Comparison of ENCODE assay signal across 9 cellular contexts in genomic region chr4:87848622-87849351, GRCh38. TPM values are rescaled to one million over a fixed set of nuclear protein-coding genes. Genes with fewer than 3 reads are reported as not detected.
DNase-seq lines count a peak whose midpoint lies in the region; ATAC-seq, FAIRE-seq and TF ChIP-seq lines count a peak whose summit lies in the region.
"Had no signal": no experiment of that assay in that cellular context is flagged by ENCODE, and none has a peak within 500 bp of the region (broad histone marks: within the 10 kb centered on the region; RNA-seq: fewer than 3 reads in every experiment).

No MANE protein-coding gene starts in this region.

- H3K27ac ChIP-seq in DND-41 (ENCODE audit: low read length): no peak overlapping the region
- no peak overlapping the region for H3K27ac ChIP-seq in HUES48 (ENCODE audit: low read depth, low read length)
- H3K27ac ChIP-seq in Panc1 (ENCODE audit: low read length): no peak overlapping the region
- H3K27ac ChIP-seq in astrocyte (ENCODE audit: low read depth, low read length): no peak overlapping the region

- H3K4me3 Mint-ChIP-seq in astrocyte (ENCODE audit: unreplicated experiment): no peak overlapping the region

- BruUV-seq in Panc1 (replicated peaks; lab: Mats Ljungman, UMichigan): no TSS peak

- H3K4me1 Mint-ChIP-seq in astrocyte (ENCODE audit: low read depth, unreplicated experiment): peaks cover 8% of the 10 kb centered on the region

- TF ChIP-seq CTCF in DND-41 (IDR thresholded peaks at IDR 0.05; ENCODE audit: borderline replicate concordance, extremely low read depth, low read length, poor library complexity, severe bottlenecking) (peak; percentile 63), GM20000 (IDR thresholded peaks at IDR 0.05; ENCODE audit: extremely low read depth, missing control alignments) (peak; percentile 14), Panc1 (IDR thresholded peaks at IDR 0.05) (peak; percentile 73), astrocyte (IDR thresholded peaks at IDR 0.05; ENCODE audit: insufficient read depth, low read depth, low read length) (peak; percentile 50)

- H3K79me2 ChIP-seq in DND-41 (ENCODE audit: insufficient read depth, low read length) (no peaks in the 10 kb centered on the region), astrocyte (ENCODE audit: insufficient read depth, low read length) (no peaks in the 10 kb centered on the region)

- FAIRE-seq in astrocyte (lab: Jason Lieb, UNC): peak; percentile 86

- CTCF ChIA-PET in Panc1 (lab: Charles Lee): interaction anchor here (0.6 to 1.0 kb wide), 3 partner anchors 13 to 361 kb away, joined by 3 to 4 read pairs (median 3); no protein-coding TSS in a partner anchor

- POLR2A ChIA-PET in Panc1 (lab: Charles Lee): no interaction called here

- peaks cover 7% of the 10 kb centered on the region for H3K27me3 ChIP-seq in DND-41 (ENCODE audit: insufficient read depth, low read length, poor library complexity)
- no peaks in the 10 kb centered on the region for H3K27me3 ChIP-seq in HUES48 (ENCODE audit: control insufficient read depth, insufficient read depth, low read length)
- peaks cover 7% of the 10 kb centered on the region for H3K27me3 ChIP-seq in Panc1 (ENCODE audit: control insufficient read depth, insufficient read depth, low read length)
- no peaks in the 10 kb centered on the region for H3K27me3 ChIP-seq in astrocyte (ENCODE audit: insufficient read depth, low read length)

- in situ Hi-C loops in Panc1 (cut with HindIII; ENCODE audit: low pct_unique_long_range_greater_than_20kb, low sequenced_read_pairs): no loop called here

- no peak overlapping the region for H3K9ac ChIP-seq in DND-41 (ENCODE audit: low read depth, low read length)
- H3K9ac ChIP-seq in HUES48 (ENCODE audit: low read depth, low read length): no peak overlapping the region
- peak overlapping the region; percentile 13 for H3K9ac ChIP-seq in astrocyte (ENCODE audit: low read length)

- H3K36me3 Mint-ChIP-seq in astrocyte (ENCODE audit: low read depth, unreplicated experiment): no peaks in the 10 kb centered on the region

- no peak overlapping the region for H3K4me2 ChIP-seq in DND-41 (ENCODE audit: insufficient read depth, low read length)
- peak overlapping the region; percentile 81 for H3K4me2 ChIP-seq in astrocyte (ENCODE audit: low read length)

- H3K4me3 ChIP-seq in DND-41 (ENCODE audit: low read depth in 1 of 2, low read length in 2 of 2) (no peak overlapping the region), HUES48 (ENCODE audit: low read depth, low read length) (peak overlapping the region; percentile 47), Panc1 (ENCODE audit: low read depth in 2 of 2, low read length in 2 of 2) (no peak overlapping the region), astrocyte (ENCODE audit: insufficient read depth, low read depth, low read length) (peak overlapping the region; percentile 5)

- H3K27ac Mint-ChIP-seq in astrocyte (ENCODE audit: unreplicated experiment): no peak overlapping the region

- no peaks in the 10 kb centered on the region for H4K20me1 ChIP-seq in DND-41 (ENCODE audit: insufficient read depth, low read length)
- no peaks in the 10 kb centered on the region for H4K20me1 ChIP-seq in astrocyte (ENCODE audit: insufficient read depth, low read length)

- H3K4me1 ChIP-seq in DND-41 (ENCODE audit: insufficient read depth, low read length): no peaks in the 10 kb centered on the region
- peaks cover 24% of the 10 kb centered on the region for H3K4me1 ChIP-seq in HUES48 (ENCODE audit: control insufficient read depth, insufficient read depth, low read length)
- no peaks in the 10 kb centered on the region for H3K4me1 ChIP-seq in Panc1 (ENCODE audit: control insufficient read depth, insufficient read depth, low read length)
- H3K4me1 ChIP-seq in astrocyte (ENCODE audit: insufficient read depth, low read length): peaks cover 8% of the 10 kb centered on the region

- peak; percentile 33 for DNase-seq in DND-41
- peak; percentile 47 for DNase-seq in GM20000 (ENCODE audit: low spot score)
- DNase-seq in Panc1 (ENCODE audit: low read depth, low spot score): no peak
- DNase-seq in astrocyte (ENCODE audit: low read depth): peak; percentile 37
- DNase-seq in hypothalamus (lab: John Stamatoyannopoulos, UW): peak in 31 of 51 donors; percentile 12 to 75 (median 41)
- peak; percentile 67 for DNase-seq in retina
- DNase-seq in NK-92 (lab: John Stamatoyannopoulos, UW; ENCODE audit: unreplicated experiment): no peak

- intact Hi-C loops in Panc1 (cut with micrococcal nuclease; ENCODE audit: unreplicated experiment): no loop called here

- no peaks in the 10 kb centered on the region for H3K27me3 Mint-ChIP-seq in astrocyte (ENCODE audit: low read depth, unreplicated experiment)

- H2AFZ ChIP-seq in DND-41 (ENCODE audit: low read depth, low read length) (no peak overlapping the region), astrocyte (ENCODE audit: low read depth, low read length) (peak overlapping the region; percentile 68)

- H3K9me3 ChIP-seq in DND-41 (ENCODE audit: insufficient read depth, low read length, severe bottlenecking) (no peaks in the 10 kb centered on the region), HUES48 (ENCODE audit: control insufficient read depth, insufficient read depth, low read length) (no peaks in the 10 kb centered on the region), Panc1 (ENCODE audit: control insufficient read depth, insufficient read depth, low read depth, low read length) (no peaks in the 10 kb centered on the region), astrocyte (ENCODE audit: insufficient read depth, low read depth, low read length) (no peaks in the 10 kb centered on the region)

- ATAC-seq in DND-41 (ENCODE audit: insufficient read depth, low read depth): peak; percentile 95
- peak; percentile 85 for ATAC-seq in Panc1

- H3K36me3 ChIP-seq in DND-41 (ENCODE audit: insufficient read depth, low read length) (no peaks in the 10 kb centered on the region), HUES48 (ENCODE audit: control insufficient read depth, insufficient read depth, low read length) (no peaks in the 10 kb centered on the region), Panc1 (ENCODE audit: control insufficient read depth, insufficient read depth, low read length) (no peaks in the 10 kb centered on the region), astrocyte (ENCODE audit: insufficient read depth, low read length) (no peaks in the 10 kb centered on the region)

- no peaks in the 10 kb centered on the region for H3K9me3 Mint-ChIP-seq in astrocyte (ENCODE audit: unreplicated experiment)

RNA-seq across cellular contexts. Expression of gene MEPE, which starts 16.0 kb away (rescaled TPM):
- total RNA-seq in Panc1 (2021; ENCODE audit: unreplicated experiment): not detected
- polyA plus RNA-seq in Panc1 (2012; ENCODE audit: insufficient read length): not detected
- total RNA-seq in astrocyte: not detected in 2 replicates
- polyA plus RNA-seq: adipose tissue had no signal

RNA-seq across cellular contexts. Expression of gene IBSP, which starts 49.4 kb away (rescaled TPM):
- not detected for total RNA-seq in Panc1 (2021; ENCODE audit: unreplicated experiment)
- not detected for polyA plus RNA-seq in Panc1 (2012; ENCODE audit: insufficient read length)
- total RNA-seq in astrocyte: not detected in 2 replicates

Comparison
In these comparisons a context has a peak if more than half of its experiments do, and no peak if none do; other contexts are left out.
1. DNase-seq: peak in DND-41 (single experiment), GM20000 (single experiment), astrocyte (single experiment), hypothalamus (31 of 51) and retina (single experiment); none in Panc1 (single experiment) and NK-92 (single experiment).
2. H3K4me3 ChIP-seq: peak in HUES48 (single experiment) and astrocyte (single experiment); none in DND-41 (0 of 2) and Panc1 (0 of 2).
3. CTCF ChIP-seq: peak in every context shown above with its lines; median percentile 73 in Panc1; 63 in DND-41; 50 in astrocyte; 14 in GM20000.